Comparison of ENCODE assay signal across 8 cellular contexts in genomic region chr3:189324538-189325138, GRCh38.
DNase-seq lines count a peak whose midpoint lies in the region; ATAC-seq and TF ChIP-seq lines count a peak whose summit lies in the region.

No MANE protein-coding gene starts in this region.

- no peak overlapping the region for H3K14ac ChIP-seq in neuronal stem cell (ENCODE audit: low read length)

- no peak overlapping the region for H3K4ac ChIP-seq in neuronal stem cell (ENCODE audit: low read length)

- no peak overlapping the region for H3K27ac ChIP-seq in neuronal stem cell (replicated peaks; ENCODE audit: low read length)

- H3K9ac ChIP-seq in neuronal stem cell (ENCODE audit: low read depth, low read length, poor library complexity): no peak overlapping the region

- no peak overlapping the region for H3K18ac ChIP-seq in neuronal stem cell (ENCODE audit: low read length)

- no peak overlapping the region for H4K8ac ChIP-seq in neuronal stem cell (ENCODE audit: low read depth, low read length)

- H3K36me3 ChIP-seq in neuronal stem cell (replicated peaks in 1 of 2; ENCODE audit: control insufficient read depth in 2 of 2, insufficient read depth in 2 of 2, low read length in 2 of 2): no peaks in the 10 kb centered on the region

- no peak for TF ChIP-seq CTCF in AG10803 (conservative IDR thresholded peaks at IDR 0.05; ENCODE audit: low read length)
- TF ChIP-seq CTCF in fibroblast of the aortic adventitia (IDR thresholded peaks at IDR 0.05; ENCODE audit: insufficient read depth, low read length): no peak

- WGBS in neuronal stem cell (ENCODE audit: extremely low coverage in 2 of 2, insufficient read length in 2 of 2, insufficient replicate concordance in 1 of 2), 2 donors: no CpG with 5 or more reads among the region's 5 CpGs

- H3K4me3 ChIP-seq in AG10803 (ENCODE audit: low read length) (no peak overlapping the region), fibroblast of the aortic adventitia (ENCODE audit: low read depth, low read length) (no peak overlapping the region), neuronal stem cell (ENCODE audit: low read length in 2 of 2) (no peak overlapping the region)

- no peak overlapping the region for H2BK12ac ChIP-seq in neuronal stem cell (ENCODE audit: low read length)

- no peak overlapping the region for H2AFZ ChIP-seq in neuronal stem cell (ENCODE audit: low read length)

- no peak overlapping the region for H2AK5ac ChIP-seq in neuronal stem cell (ENCODE audit: low read depth, low read length)

- no peak overlapping the region for H3K4me2 ChIP-seq in neuronal stem cell (ENCODE audit: insufficient read depth, low read length, poor library complexity, severe bottlenecking)

- H3K23ac ChIP-seq in neuronal stem cell (ENCODE audit: low read depth, low read length, poor library complexity): no peak overlapping the region

- H2BK15ac ChIP-seq in neuronal stem cell (ENCODE audit: low read length): no peak overlapping the region

- DNase-seq in AG10803 (ENCODE audit: low read depth) (peak; percentile 81), GM19240 (ENCODE audit: insufficient read length, low spot score) (peak; percentile 57), NCI-H526 (lab: John Stamatoyannopoulos, UW) (peak; percentile 41 to 47), fibroblast of the aortic adventitia (ENCODE audit: low read depth) (peak; percentile 72), neuronal stem cell (ENCODE audit: low spot score) (no peak)
- DNase-seq in activated CD8-positive, alpha-beta memory T cell treated with anti-CD3 and anti-CD28 coated beads for 24 hours: peak; percentile 78
- peak; percentile 49 to 88 for DNase-seq in stimulated activated CD4-positive, alpha-beta T cell treated with anti-CD3 and anti-CD28 coated beads, Interleukin-4, amount 100 ng/mL, for 4 hours

- no peak overlapping the region for H2BK5ac ChIP-seq in neuronal stem cell (ENCODE audit: low read length)

- H3K79me1 ChIP-seq in neuronal stem cell (ENCODE audit: low read depth, low read length): no peaks in the 10 kb centered on the region

- H3K4me1 ChIP-seq in neuronal stem cell (ENCODE audit: control insufficient read depth in 2 of 2, insufficient read depth in 1 of 2, low read depth in 1 of 2, low read length in 2 of 2): peaks cover 0 to 2% of the 10 kb centered on the region in 2 donors

- H3K27me3 ChIP-seq in neuronal stem cell (ENCODE audit: control insufficient read depth in 3 of 3, insufficient read depth in 3 of 3, low read depth in 1 of 3, low read length in 3 of 3): no peaks in the 10 kb centered on the region

- no peak overlapping the region for H4K91ac ChIP-seq in neuronal stem cell (ENCODE audit: low read depth, low read length, poor library complexity)

- H2BK120ac ChIP-seq in neuronal stem cell (ENCODE audit: low read depth, low read length): no peak overlapping the region

- ATAC-seq in HG03378 (IDR thresholded peaks at IDR 0.05; ENCODE audit: unreplicated experiment): peak; percentile 100

- H3K9me3 ChIP-seq in neuronal stem cell (replicated peaks in 1 of 2; ENCODE audit: control insufficient read depth in 2 of 2, insufficient read depth in 1 of 2, low read depth in 1 of 2, low read length in 2 of 2): no peaks in the 10 kb centered on the region
